ENCODE assay signal across 15 cellular contexts in genomic region chr15:90880381-90881145, GRCh38. TPM values are rescaled to one million over a fixed set of nuclear protein-coding genes. Genes with fewer than 3 reads are reported as not detected.
"Had no signal": no experiment of that assay in that cellular context is flagged by ENCODE, and none has a peak within 500 bp of the region (broad histone marks: within the 10 kb centered on the region; RNA-seq: fewer than 3 reads in every experiment).

No MANE protein-coding gene starts in this region.

- DNase-seq: effector memory CD8-positive, alpha-beta T cell; esophagus squamous epithelium; foreskin fibroblast; kidney; left colon; mesendoderm; naive thymus-derived CD4-positive, alpha-beta T cell; small intestine; stimulated activated CD4-positive, alpha-beta T cell treated with anti-CD3 and anti-CD28 coated beads, Interleukin-12 subunit alpha, Interleukin-12 subunit beta, amount 100 ng/mL, for 4 hours; stimulated activated naive CD4-positive, alpha-beta T cell treated with Interleukin-2 at 50 U/mL for 16 hours had no signal

- FAIRE-seq: kidney, small intestine had no signal

- ATAC-seq: effector memory CD8-positive, alpha-beta T cell; left colon; naive thymus-derived CD4-positive, alpha-beta T cell had no signal

- H3K27me3 ChIP-seq: esophagus squamous epithelium, hepatocyte, ovary, right atrium auricular region had no signal

- H3K4me3 ChIP-seq: esophagus squamous epithelium, hepatocyte, ovary, right atrium auricular region had no signal

- H2AFZ ChIP-seq: hepatocyte had no signal

- H3K9me3 Mint-ChIP-seq: effector memory CD8-positive, alpha-beta T cell; naive thymus-derived CD4-positive, alpha-beta T cell had no signal

- H3K4me2 ChIP-seq: hepatocyte had no signal

- H3K27ac ChIP-seq: epithelial cell of prostate, esophagus squamous epithelium, hepatocyte, ovary, right atrium auricular region had no signal

- H3K4me3 Mint-ChIP-seq: effector memory CD8-positive, alpha-beta T cell; naive thymus-derived CD4-positive, alpha-beta T cell had no signal

- H3K36me3 ChIP-seq: ovary had no signal

- H3K9me3 ChIP-seq: esophagus squamous epithelium, ovary, right atrium auricular region had no signal

RNA-seq across cellular contexts. Expression of gene FES, which starts 3.7 kb away (rescaled TPM):
- polyA plus RNA-seq: naive thymus-derived CD4-positive, alpha-beta T cell; neural cell had no signal
